Comparison of ENCODE assay signal across 9 cellular contexts in the genomic region with DNA sequence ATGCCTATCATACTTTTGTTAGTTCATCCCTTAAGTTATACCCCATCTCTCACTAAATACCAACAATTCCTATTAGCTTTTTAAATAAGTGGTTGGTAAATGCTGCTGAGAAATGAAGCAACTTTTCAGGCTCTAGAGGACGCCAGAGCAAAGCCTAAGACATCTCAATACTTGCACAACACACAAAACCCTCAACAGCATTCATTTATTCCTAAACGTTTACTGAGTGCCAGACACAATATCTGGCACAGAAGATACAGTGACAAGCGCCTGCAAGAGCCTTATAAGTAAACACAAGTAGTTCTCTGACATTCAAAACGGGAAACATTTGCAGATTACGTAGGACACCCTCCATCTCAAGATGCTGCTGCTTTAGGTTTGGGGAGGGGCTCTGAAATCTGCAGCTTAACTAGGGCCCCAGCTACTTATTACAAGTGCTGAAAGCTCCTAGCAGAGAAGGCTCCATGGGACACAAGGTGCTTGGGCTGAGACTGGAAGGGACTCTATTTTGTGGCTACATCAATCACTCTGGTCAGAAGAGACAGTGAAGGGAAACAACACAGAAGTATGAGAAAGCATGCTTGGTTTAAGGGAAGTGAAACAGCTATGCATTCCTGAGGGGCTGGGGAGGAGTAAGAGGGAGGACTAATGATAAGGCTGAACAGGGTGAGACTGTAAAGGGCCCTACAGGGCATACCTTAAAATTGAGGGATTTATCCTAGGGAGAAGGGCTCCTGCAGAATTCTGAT.
DNase-seq lines count a peak whose midpoint lies in the region; ATAC-seq and TF ChIP-seq lines count a peak whose summit lies in the region.
"Had no signal": no experiment of that assay in that cellular context is flagged by ENCODE, and none has a peak within 500 bp of the region (broad histone marks: within the 10 kb centered on the region; RNA-seq: fewer than 3 reads in every experiment).

No MANE protein-coding gene starts in this region.

- DNase-seq in MV-4-11 (lab: John Stamatoyannopoulos, UW), result peak; percentile 89
- DNase-seq in fibroblast of villous mesenchyme (ENCODE audit: low read depth), result peak; percentile 57
- DNase-seq in BE2C, result no peak
- no peak for DNase-seq in esophagus squamous epithelium (lab: John Stamatoyannopoulos, UW)
- DNase-seq in GOT3 (lab: John Stamatoyannopoulos, UW), result no peak
- no peak for DNase-seq in NCI-H1105 treated with DMSO at 0.1 percent for 48 hours (lab: John Stamatoyannopoulos, UW)

- WGBS in esophagus squamous epithelium, 2 donors, result 26 to 48% methylated on average over 5 of the region's 5 CpGs

- intact Hi-C loops in esophagus squamous epithelium (cut with DNase I), result no loop called here

- H3K27me3 ChIP-seq in BE2C, result no peaks in the 10 kb centered on the region
- H3K27me3 ChIP-seq in esophagus squamous epithelium, result no peaks in the 10 kb centered on the region

- H3K36me3 ChIP-seq in HEK293 (ENCODE audit: control insufficient read depth in 2 of 2, insufficient read depth in 1 of 2, low read length in 2 of 2) (no peaks in the 10 kb centered on the region), BE2C (no peaks in the 10 kb centered on the region), esophagus squamous epithelium (peaks cover 0 to 13% (median 0%) of the 10 kb centered on the region in 3 donors)

- no peak for TF ChIP-seq POLR2A in esophagus squamous epithelium (IDR thresholded peaks at IDR 0.05)

- H3K9me3 ChIP-seq in HEK293 (ENCODE audit: control insufficient read depth, insufficient read depth, low read depth, low read length) (no peaks in the 10 kb centered on the region), BE2C (no peaks in the 10 kb centered on the region), esophagus squamous epithelium (no peaks in the 10 kb centered on the region)

- CTCF ChIA-PET in HEK293 (lab: Yijun Ruan, JAX), result interaction anchor here (0.5 to 1.2 kb wide), 2 partner anchors 18 to 1229 kb away, joined by 3 to 4 read pairs; no protein-coding TSS in a partner anchor

- no peak for TF ChIP-seq CTCF in HEK293 (tag by site-specific recombination; IDR thresholded peaks at IDR 0.05)
- peak; percentile 32 for TF ChIP-seq CTCF in fibroblast of villous mesenchyme (IDR thresholded peaks at IDR 0.05; ENCODE audit: insufficient read depth, low read depth, low read length)
- no peak for TF ChIP-seq CTCF in BE2C (IDR thresholded peaks at IDR 0.05; ENCODE audit: low read depth, low read length)
- no peak for TF ChIP-seq CTCF in esophagus squamous epithelium (IDR thresholded peaks at IDR 0.05)

- H3K27ac ChIP-seq in HEK293 (ENCODE audit: extremely low read depth, low read depth, low read length) (no peak overlapping the region), esophagus squamous epithelium (no peak overlapping the region)
- H3K27ac ChIP-seq: parathyroid adenoma had no signal

- ATAC-seq in GM18520 (IDR thresholded peaks at IDR 0.05; ENCODE audit: unreplicated experiment), result peak; percentile 40

- H3K4me1 ChIP-seq in HEK293 (ENCODE audit: control insufficient read depth, insufficient read depth, low read length), result no peaks in the 10 kb centered on the region
- H3K4me1 ChIP-seq in BE2C, result no peaks in the 10 kb centered on the region
- peaks cover 0 to 7% (median 2%) of the 10 kb centered on the region in 3 donors for H3K4me1 ChIP-seq in esophagus squamous epithelium
- H3K4me1 ChIP-seq: parathyroid adenoma had no signal

- POLR2A ChIA-PET in HEK293 (lab: Yijun Ruan, JAX), result no interaction called here

- H3K4me3 ChIP-seq in HEK293 (ENCODE audit: low read depth, low read length) (no peak overlapping the region), fibroblast of villous mesenchyme (ENCODE audit: low read depth, low read length) (no peak overlapping the region), BE2C (ENCODE audit: low read depth, low read length) (no peak overlapping the region), esophagus squamous epithelium (no peak overlapping the region)

TF ChIP-seq in HEK293, 187 proteins besides CTCF, POLR2A, EP300 and RAD21:
- TF ChIP-seq ZNF654 (tag by site-specific recombination; IDR thresholded peaks at IDR 0.05; ENCODE audit: low read depth) (peak; percentile 12; the same call in 1 of the 2 replicates), ZNF223 (tag by site-specific recombination; IDR thresholded peaks at IDR 0.05) (no peak)

Comparison
In these comparisons a context has a peak if more than half of its experiments do, and no peak if none do; other contexts are left out.
1. DNase-seq: peak in MV-4-11 (single experiment) and fibroblast of villous mesenchyme (single experiment); none in BE2C (single experiment), esophagus squamous epithelium (single experiment), GOT3 (single experiment) and NCI-H1105 treated with DMSO at 0.1 percent for 48 hours (single experiment).